Comparison of ENCODE assay signal across 8 cellular contexts in the genomic region with DNA sequence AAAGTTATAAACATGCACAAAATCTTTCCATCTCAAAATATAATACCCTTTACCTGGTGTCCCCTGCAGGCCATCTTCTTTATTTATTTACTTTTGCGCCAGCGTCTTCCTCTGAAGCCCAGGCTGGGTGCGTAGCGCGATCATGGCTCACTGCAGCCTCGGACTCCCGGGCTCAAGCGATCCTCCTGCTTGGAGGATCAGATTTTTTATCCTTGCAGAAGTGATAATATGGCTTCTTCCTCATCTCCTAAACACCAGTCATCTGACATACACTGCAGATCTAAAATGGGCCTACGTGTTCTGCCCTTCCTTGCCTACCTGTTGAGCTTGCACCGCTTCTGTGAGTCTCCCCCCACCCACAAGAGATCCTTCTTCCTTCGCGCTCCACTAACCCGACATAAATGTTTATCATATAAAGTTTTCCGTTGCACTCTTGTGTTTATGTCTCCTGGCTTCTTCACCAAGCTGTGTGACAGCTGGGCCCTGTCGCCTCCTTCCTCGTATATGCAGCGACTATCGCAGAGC. TPM values are rescaled to one million over a fixed set of nuclear protein-coding genes. Genes with fewer than 3 reads are reported as not detected.
A peak's percentile ranks its signal among the peaks of the same experiment; 100 is the strongest.
DNase-seq lines count a peak whose midpoint lies in the region; ATAC-seq and TF ChIP-seq lines count a peak whose summit lies in the region.

No MANE protein-coding gene starts in this region.

- POLR2A ChIA-PET in AG04449 (lab: Yijun Ruan, JAX) = interaction anchor here (0.8 to 2.0 kb wide), 7 partner anchors 10 to 315 kb away, joined by 3 to 10 read pairs (median 4); a partner anchor contains a TSS

- peaks cover 42% of the 10 kb centered on the region for H3K79me2 ChIP-seq in Karpas-422 (ENCODE audit: low read length)

- no peak overlapping the region for H3K27ac ChIP-seq in Karpas-422 (ENCODE audit: low read length)
- H3K27ac ChIP-seq in ectodermal cell (ENCODE audit: insufficient read depth, low read depth, low read length, poor library complexity, severe bottlenecking) = peak overlapping the region; percentile 44

- H3K27me3 ChIP-seq in Karpas-422 (ENCODE audit: low read length) (no peaks in the 10 kb centered on the region), ectodermal cell (ENCODE audit: control insufficient read depth, insufficient read depth, low read length, poor library complexity, severe bottlenecking) (no peaks in the 10 kb centered on the region)

- ATAC-seq in GM19372 (IDR thresholded peaks at IDR 0.05; ENCODE audit: low read depth, unreplicated experiment) = peak; percentile 9
- peak; percentile 0 to 2 for ATAC-seq in natural killer cell treated with Interleukin-12 subunit alpha and Interleukin-12 subunit beta and Interleukin-15 and Interleukin-18, amount 100 ng/mL, for 72 hours
- ATAC-seq in HG02642 (IDR thresholded peaks at IDR 0.05; ENCODE audit: poor library complexity, unreplicated experiment) = no peak

- H4K20me1 ChIP-seq in Karpas-422 (ENCODE audit: insufficient read depth, low read depth, low read length) = no peaks in the 10 kb centered on the region; the same call in 1 of the 2 replicates

- H3K36me3 Mint-ChIP-seq in natural killer cell treated with Interleukin-12 subunit alpha and Interleukin-12 subunit beta and Interleukin-15 and Interleukin-18, amount 100 ng/mL, for 72 hours = no peaks in the 10 kb centered on the region

- H3K27me3 Mint-ChIP-seq in natural killer cell treated with Interleukin-12 subunit alpha and Interleukin-12 subunit beta and Interleukin-15 and Interleukin-18, amount 100 ng/mL, for 72 hours = no peaks in the 10 kb centered on the region

- TF ChIP-seq CTCF in AG04449 (IDR thresholded peaks at IDR 0.05; ENCODE audit: insufficient read depth, low read length, missing control alignments) = no peak

- no peak overlapping the region for H3K27ac Mint-ChIP-seq in natural killer cell treated with Interleukin-12 subunit alpha and Interleukin-12 subunit beta and Interleukin-15 and Interleukin-18, amount 100 ng/mL, for 72 hours

- CTCF ChIA-PET in AG04449 (lab: Yijun Ruan, JAX) = interaction anchor here (0.6 to 4.2 kb wide), 58 partner anchors 9 to 309 kb away, joined by 3 to 35 read pairs (median 5); a partner anchor contains a TSS

- no peaks in the 10 kb centered on the region for H3K9me2 ChIP-seq in Karpas-422 (replicated peaks; ENCODE audit: insufficient read depth, low read length)

- H3K9me3 ChIP-seq in Karpas-422 (ENCODE audit: low read length) (no peaks in the 10 kb centered on the region), ectodermal cell (ENCODE audit: control insufficient read depth, low read length) (no peaks in the 10 kb centered on the region)

- H3K4me3 ChIP-seq in AG04449 (ENCODE audit: low read depth, low read length) (peak overlapping the region; percentile 89), Karpas-422 (ENCODE audit: low read length) (peak overlapping the region; percentile 95), ectodermal cell (ENCODE audit: insufficient read depth, low read depth, low read length) (peak overlapping the region; percentile 71)

- peak overlapping the region; percentile 98 for H3K9ac ChIP-seq in Karpas-422 (ENCODE audit: low read length)

- 41 to 44% methylated on average over 18 of the region's 18 CpGs for WGBS in ectodermal cell, 2 experiments

- H3K4me1 ChIP-seq in Karpas-422 (ENCODE audit: low read length) = peaks cover 21% of the 10 kb centered on the region
- peaks cover 18% of the 10 kb centered on the region for H3K4me1 ChIP-seq in ectodermal cell (ENCODE audit: control insufficient read depth, insufficient read depth, low read length)

- peak overlapping the region; percentile 81 for H3K4me2 ChIP-seq in Karpas-422 (ENCODE audit: low read depth, low read length, poor library complexity, severe bottlenecking)

- H3K9me3 Mint-ChIP-seq in natural killer cell treated with Interleukin-12 subunit alpha and Interleukin-12 subunit beta and Interleukin-15 and Interleukin-18, amount 100 ng/mL, for 72 hours = no peaks in the 10 kb centered on the region

- H3K4me1 Mint-ChIP-seq in natural killer cell treated with Interleukin-12 subunit alpha and Interleukin-12 subunit beta and Interleukin-15 and Interleukin-18, amount 100 ng/mL, for 72 hours (ENCODE audit: low read depth in 2 of 2) = peaks cover 10 to 11% of the 10 kb centered on the region in 2 donors

- peak overlapping the region; percentile 91; the same call in 1 of the 2 replicates for H2AFZ ChIP-seq in Karpas-422 (ENCODE audit: low read length)

- H3K36me3 ChIP-seq in Karpas-422 (ENCODE audit: insufficient read depth, low read length) (peaks cover 24% of the 10 kb centered on the region; the same call in 1 of the 2 replicates), ectodermal cell (ENCODE audit: control insufficient read depth, insufficient read depth, low read length) (no peaks in the 10 kb centered on the region)

- no peak for DNase-seq in AG04449 (ENCODE audit: low read depth, low spot score)
- peak; percentile 32 for DNase-seq in Karpas-422
- DNase-seq in natural killer cell treated with Interleukin-12 subunit alpha and Interleukin-12 subunit beta and Interleukin-15 and Interleukin-18, amount 100 ng/mL, for 72 hours (ENCODE audit: low spot score) = no peak
- DNase-seq in globus pallidus (ENCODE audit: low spot score) = no peak
- DNase-seq in NOMO-1 (lab: John Stamatoyannopoulos, UW; ENCODE audit: unreplicated experiment in 2 of 2) = no peak

- no peak overlapping the region for H3K4me3 Mint-ChIP-seq in natural killer cell treated with Interleukin-12 subunit alpha and Interleukin-12 subunit beta and Interleukin-15 and Interleukin-18, amount 100 ng/mL, for 72 hours

RNA-seq across cellular contexts. Expression of a gene that starts 0.5 kb away (rescaled TPM):
- 105 and 245 TPM in 2 replicates for total RNA-seq in Karpas-422 (2014; rRNA removed; shearing (Covaris generic); ENCODE audit: low replicate concordance)
- polyA plus RNA-seq in ectodermal cell (2013, experiment 1 of 4) = 554 TPM
- polyA plus RNA-seq in ectodermal cell (2013, experiment 2 of 4) = 571 TPM
- 429 TPM for polyA plus RNA-seq in ectodermal cell (2013, experiment 3 of 4)
- 484 TPM for polyA plus RNA-seq in ectodermal cell (2013, experiment 4 of 4)
- 100 to 1,000 TPM; 183 to 194 TPM for total RNA-seq in natural killer cell treated with Interleukin-12 subunit alpha and Interleukin-12 subunit beta and Interleukin-15 and Interleukin-18, amount 100 ng/mL, for 72 hours

RNA-seq across cellular contexts. Expression of a gene that starts 32.8 kb away (rescaled TPM):
- total RNA-seq in Karpas-422 (2014; rRNA removed; shearing (Covaris generic); ENCODE audit: low replicate concordance) = 0.63 and 3.2 TPM in 2 replicates
- 12.5 TPM for polyA plus RNA-seq in ectodermal cell (2013, experiment 1 of 4)
- 15.5 TPM for polyA plus RNA-seq in ectodermal cell (2013, experiment 2 of 4)
- polyA plus RNA-seq in ectodermal cell (2013, experiment 3 of 4) = 7.8 TPM
- polyA plus RNA-seq in ectodermal cell (2013, experiment 4 of 4) = 11.8 TPM
- 1 to 10 TPM; 1.6 to 2.4 TPM for total RNA-seq in natural killer cell treated with Interleukin-12 subunit alpha and Interleukin-12 subunit beta and Interleukin-15 and Interleukin-18, amount 100 ng/mL, for 72 hours
